In the genomic region with DNA sequence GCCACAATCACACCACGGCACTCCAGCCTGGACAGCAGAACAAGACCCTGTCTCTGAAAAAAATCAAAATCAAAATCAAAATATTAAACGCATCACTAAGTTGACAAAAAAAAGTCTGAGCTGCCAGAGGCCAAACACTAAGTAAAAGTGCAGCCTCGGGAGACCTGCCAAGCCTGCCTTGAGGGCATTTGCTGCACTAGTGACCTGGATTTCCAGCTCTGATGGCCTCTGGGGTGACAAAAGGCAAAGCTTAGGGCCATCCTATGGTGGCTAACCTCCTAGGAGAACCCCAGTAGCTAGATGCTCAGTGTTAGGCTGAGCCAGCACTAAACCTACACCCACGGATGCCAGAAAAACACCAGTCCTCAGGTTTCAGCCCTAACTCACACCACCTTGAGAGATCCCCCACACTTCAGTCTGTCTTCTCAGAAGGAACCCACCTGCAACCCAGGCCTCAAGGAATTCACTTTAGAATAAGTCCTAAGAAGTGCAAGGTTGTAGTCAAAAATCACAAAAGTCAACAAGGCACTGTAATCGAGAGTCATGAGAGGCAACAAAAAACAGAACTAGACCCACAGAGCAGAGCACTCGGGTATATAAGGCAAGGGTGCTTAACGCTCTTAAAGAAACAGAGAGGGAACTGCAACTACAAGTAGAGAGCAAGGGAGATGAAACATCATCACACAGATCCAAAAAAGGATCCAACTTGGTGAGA, we compare ENCODE assay signal across 1 cellular context.
TF ChIP-seq lines count a peak whose summit lies in the region.

No MANE protein-coding gene starts in this region.

TF ChIP-seq in K562, 482 proteins besides CTCF, POLR2A, EP300 and RAD21 (continued from another document):
- TF ChIP-seq, protein P1, sequence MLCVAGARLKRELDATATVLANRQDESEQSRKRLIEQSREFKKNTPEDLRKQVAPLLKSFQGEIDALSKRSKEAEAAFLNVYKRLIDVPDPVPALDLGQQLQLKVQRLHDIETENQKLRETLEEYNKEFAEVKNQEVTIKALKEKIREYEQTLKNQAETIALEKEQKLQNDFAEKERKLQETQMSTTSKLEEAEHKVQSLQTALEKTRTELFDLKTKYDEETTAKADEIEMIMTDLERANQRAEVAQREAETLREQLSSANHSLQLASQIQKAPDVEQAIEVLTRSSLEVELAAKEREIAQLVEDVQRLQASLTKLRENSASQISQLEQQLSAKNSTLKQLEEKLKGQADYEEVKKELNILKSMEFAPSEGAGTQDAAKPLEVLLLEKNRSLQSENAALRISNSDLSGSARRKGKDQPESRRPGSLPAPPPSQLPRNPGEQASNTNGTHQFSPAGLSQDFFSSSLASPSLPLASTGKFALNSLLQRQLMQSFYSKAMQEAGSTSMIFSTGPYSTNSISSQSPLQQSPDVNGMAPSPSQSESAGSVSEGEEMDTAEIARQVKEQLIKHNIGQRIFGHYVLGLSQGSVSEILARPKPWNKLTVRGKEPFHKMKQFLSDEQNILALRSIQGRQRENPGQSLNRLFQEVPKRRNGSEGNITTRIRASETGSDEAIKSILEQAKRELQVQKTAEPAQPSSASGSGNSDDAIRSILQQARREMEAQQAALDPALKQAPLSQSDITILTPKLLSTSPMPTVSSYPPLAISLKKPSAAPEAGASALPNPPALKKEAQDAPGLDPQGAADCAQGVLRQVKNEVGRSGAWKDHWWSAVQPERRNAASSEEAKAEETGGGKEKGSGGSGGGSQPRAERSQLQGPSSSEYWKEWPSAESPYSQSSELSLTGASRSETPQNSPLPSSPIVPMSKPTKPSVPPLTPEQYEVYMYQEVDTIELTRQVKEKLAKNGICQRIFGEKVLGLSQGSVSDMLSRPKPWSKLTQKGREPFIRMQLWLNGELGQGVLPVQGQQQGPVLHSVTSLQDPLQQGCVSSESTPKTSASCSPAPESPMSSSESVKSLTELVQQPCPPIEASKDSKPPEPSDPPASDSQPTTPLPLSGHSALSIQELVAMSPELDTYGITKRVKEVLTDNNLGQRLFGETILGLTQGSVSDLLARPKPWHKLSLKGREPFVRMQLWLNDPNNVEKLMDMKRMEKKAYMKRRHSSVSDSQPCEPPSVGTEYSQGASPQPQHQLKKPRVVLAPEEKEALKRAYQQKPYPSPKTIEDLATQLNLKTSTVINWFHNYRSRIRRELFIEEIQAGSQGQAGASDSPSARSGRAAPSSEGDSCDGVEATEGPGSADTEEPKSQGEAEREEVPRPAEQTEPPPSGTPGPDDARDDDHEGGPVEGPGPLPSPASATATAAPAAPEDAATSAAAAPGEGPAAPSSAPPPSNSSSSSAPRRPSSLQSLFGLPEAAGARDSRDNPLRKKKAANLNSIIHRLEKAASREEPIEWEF (CRISPR knock-in tag; IDR thresholded peaks at IDR 0.05): no peak
- TF ChIP-seq, protein P2, sequence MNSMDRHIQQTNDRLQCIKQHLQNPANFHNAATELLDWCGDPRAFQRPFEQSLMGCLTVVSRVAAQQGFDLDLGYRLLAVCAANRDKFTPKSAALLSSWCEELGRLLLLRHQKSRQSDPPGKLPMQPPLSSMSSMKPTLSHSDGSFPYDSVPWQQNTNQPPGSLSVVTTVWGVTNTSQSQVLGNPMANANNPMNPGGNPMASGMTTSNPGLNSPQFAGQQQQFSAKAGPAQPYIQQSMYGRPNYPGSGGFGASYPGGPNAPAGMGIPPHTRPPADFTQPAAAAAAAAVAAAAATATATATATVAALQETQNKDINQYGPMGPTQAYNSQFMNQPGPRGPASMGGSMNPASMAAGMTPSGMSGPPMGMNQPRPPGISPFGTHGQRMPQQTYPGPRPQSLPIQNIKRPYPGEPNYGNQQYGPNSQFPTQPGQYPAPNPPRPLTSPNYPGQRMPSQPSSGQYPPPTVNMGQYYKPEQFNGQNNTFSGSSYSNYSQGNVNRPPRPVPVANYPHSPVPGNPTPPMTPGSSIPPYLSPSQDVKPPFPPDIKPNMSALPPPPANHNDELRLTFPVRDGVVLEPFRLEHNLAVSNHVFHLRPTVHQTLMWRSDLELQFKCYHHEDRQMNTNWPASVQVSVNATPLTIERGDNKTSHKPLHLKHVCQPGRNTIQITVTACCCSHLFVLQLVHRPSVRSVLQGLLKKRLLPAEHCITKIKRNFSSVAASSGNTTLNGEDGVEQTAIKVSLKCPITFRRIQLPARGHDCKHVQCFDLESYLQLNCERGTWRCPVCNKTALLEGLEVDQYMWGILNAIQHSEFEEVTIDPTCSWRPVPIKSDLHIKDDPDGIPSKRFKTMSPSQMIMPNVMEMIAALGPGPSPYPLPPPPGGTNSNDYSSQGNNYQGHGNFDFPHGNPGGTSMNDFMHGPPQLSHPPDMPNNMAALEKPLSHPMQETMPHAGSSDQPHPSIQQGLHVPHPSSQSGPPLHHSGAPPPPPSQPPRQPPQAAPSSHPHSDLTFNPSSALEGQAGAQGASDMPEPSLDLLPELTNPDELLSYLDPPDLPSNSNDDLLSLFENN (IDR thresholded peaks at IDR 0.05; ENCODE audit: low read depth in 2 of 2, low read length in 2 of 2): peak in 1 of 2 experiments; percentile 34; a peak in 1 of 4 replicates
- TF ChIP-seq RFX1 (IDR thresholded peaks at IDR 0.05): no peak
- no peak for TF ChIP-seq GTF2F1 (IDR thresholded peaks at IDR 0.05; ENCODE audit: low read depth, low read length)
- no peak for TF ChIP-seq CCAR2 (IDR thresholded peaks at IDR 0.05; ENCODE audit: low read depth, low read length)
- no peak for TF ChIP-seq ZNF699 (CRISPR knock-in tag; IDR thresholded peaks at IDR 0.05; ENCODE audit: insufficient replicate concordance)
TF ChIP-seq in K562: peak in this region for 9.
